ENCODE assay signal across 27 cellular contexts in the genomic region with DNA sequence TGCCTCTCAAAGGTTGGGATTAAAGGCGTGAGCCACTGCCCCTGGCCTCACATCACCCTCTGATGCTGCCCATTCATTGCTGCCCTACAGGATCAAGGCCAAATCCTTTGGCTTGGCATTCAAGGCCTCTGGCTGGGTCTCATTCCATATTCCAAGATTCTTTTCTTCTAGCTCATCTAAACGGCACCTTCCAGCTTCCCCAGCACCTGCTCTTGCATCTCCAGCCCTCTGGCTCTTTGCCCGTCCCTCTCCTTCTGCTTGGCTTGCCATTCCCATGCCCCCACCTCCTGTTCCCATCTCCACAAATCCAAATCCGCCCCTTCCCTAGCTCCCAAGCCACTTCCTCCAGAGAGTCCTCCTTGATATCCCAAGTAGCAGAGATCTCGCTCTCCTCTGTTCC. TPM values are rescaled to one million over a fixed set of nuclear protein-coding genes. Genes with fewer than 3 reads are reported as not detected.
A peak's percentile ranks its signal among the peaks of the same experiment; 100 is the strongest.
DNase-seq lines count a peak whose midpoint lies in the region; ATAC-seq and TF ChIP-seq lines count a peak whose summit lies in the region.
"Had no signal": no experiment of that assay in that cellular context is flagged by ENCODE, and none has a peak within 500 bp of the region (broad histone marks: within the 10 kb centered on the region; RNA-seq: fewer than 3 reads in every experiment).

No MANE protein-coding gene starts in this region.

- H3K27ac Mint-ChIP-seq in activated naive CD4-positive, alpha-beta T cell treated with anti-CD3 and anti-CD28 coated beads, Interleukin-2, amount 50 U/mL, for 24 hours: peak overlapping the region; percentile 2
- H3K27ac Mint-ChIP-seq in activated naive CD4-positive, alpha-beta T cell treated with anti-CD3 and anti-CD28 coated beads, Interleukin-2, amount 50 U/mL, for 72 hours: peak overlapping the region in 1 of 2 donors; percentile 12
- peak overlapping the region; percentile 52 for H3K27ac Mint-ChIP-seq in WTC11
- peak overlapping the region; percentile 79 for H3K27ac Mint-ChIP-seq in stimulated activated effector memory CD8-positive, alpha-beta T cell treated with anti-CD3 and anti-CD28 coated beads, Interleukin-12 subunit alpha, Interleukin-12 subunit beta, amount 100 ng/mL, for 72 hours

- TF ChIP-seq CTCF in WTC11 (IDR thresholded peaks at IDR 0.05): no peak

- no peak overlapping the region for H3K4me3 Mint-ChIP-seq in activated naive CD4-positive, alpha-beta T cell treated with anti-CD3 and anti-CD28 coated beads, Interleukin-2, amount 50 U/mL, for 24 hours
- H3K4me3 Mint-ChIP-seq in WTC11: no peak overlapping the region
- no peak overlapping the region for H3K4me3 Mint-ChIP-seq in stimulated activated effector memory CD8-positive, alpha-beta T cell treated with anti-CD3 and anti-CD28 coated beads, Interleukin-12 subunit alpha, Interleukin-12 subunit beta, amount 100 ng/mL, for 72 hours
- H3K4me3 Mint-ChIP-seq: activated CD4-positive, alpha-beta T cell treated with anti-CD3 and anti-CD28 coated beads for 36 hours had no signal

- H3K36me3 Mint-ChIP-seq in activated naive CD4-positive, alpha-beta T cell treated with anti-CD3 and anti-CD28 coated beads, Interleukin-2, amount 50 U/mL, for 24 hours: peaks cover 2% of the 10 kb centered on the region
- no peaks in the 10 kb centered on the region for H3K36me3 Mint-ChIP-seq in activated naive CD4-positive, alpha-beta T cell treated with anti-CD3 and anti-CD28 coated beads, Interleukin-2, amount 50 U/mL, for 72 hours
- H3K36me3 Mint-ChIP-seq in WTC11: peaks cover 25% of the 10 kb centered on the region
- H3K36me3 Mint-ChIP-seq in stimulated activated effector memory CD8-positive, alpha-beta T cell treated with anti-CD3 and anti-CD28 coated beads, Interleukin-12 subunit alpha, Interleukin-12 subunit beta, amount 100 ng/mL, for 72 hours: peaks cover 22% of the 10 kb centered on the region

- no peak for DNase-seq in activated naive CD4-positive, alpha-beta T cell treated with anti-CD3 and anti-CD28 coated beads, Interleukin-2, amount 50 U/mL, for 72 hours (ENCODE audit: low spot score in 2 of 2)
- DNase-seq in WTC11 (ENCODE audit: low spot score): no peak
- peak; percentile 39 for DNase-seq in mesenteric fat pad (ENCODE audit: low spot score)
- DNase-seq in stimulated activated effector memory CD8-positive, alpha-beta T cell treated with anti-CD3 and anti-CD28 coated beads, Interleukin-12 subunit alpha, Interleukin-12 subunit beta, amount 100 ng/mL, for 72 hours (ENCODE audit: low spot score in 2 of 2): no peak
- no peak for DNase-seq in OCI-M2 (lab: John Stamatoyannopoulos, UW; ENCODE audit: unreplicated experiment)
- DNase-seq: activated CD4-positive, alpha-beta T cell treated with anti-CD3 and anti-CD28 coated beads for 36 hours; activated CD8-positive, alpha-beta memory T cell treated with anti-CD3 and anti-CD28 coated beads for 24 hours; activated T-cell treated with anti-CD3 and anti-CD28 coated beads, Interleukin-2, amount 50 U/mL, for 1 hour; caudate nucleus; cortex of kidney; DMS153; effector memory CD4-positive, alpha-beta T cell; H7; Karpas-422; mammary epithelial cell; NCI-H1930; NCI-H2171 treated with DMSO at 0.1 percent for 48 hours; NCI-H510A treated with DMSO at 0.1 percent for 48 hours; occipital lobe; PC-9; Right ventricle myocardium superior; stimulated activated naive CD4-positive, alpha-beta T cell; uterus had no signal

- H3K4me1 Mint-ChIP-seq in activated naive CD4-positive, alpha-beta T cell treated with anti-CD3 and anti-CD28 coated beads, Interleukin-2, amount 50 U/mL, for 24 hours: peaks cover 31% of the 10 kb centered on the region
- H3K4me1 Mint-ChIP-seq in WTC11: peaks cover 11% of the 10 kb centered on the region; the same call in 1 of the 2 replicates
- peaks cover 43% of the 10 kb centered on the region for H3K4me1 Mint-ChIP-seq in stimulated activated effector memory CD8-positive, alpha-beta T cell treated with anti-CD3 and anti-CD28 coated beads, Interleukin-12 subunit alpha, Interleukin-12 subunit beta, amount 100 ng/mL, for 72 hours

- CTCF ChIA-PET in WTC11 (lab: Charles Lee): interaction anchor here (0.6 to 1.6 kb wide), 4 partner anchors 67 to 616 kb away, joined by 3 to 4 read pairs (median 3); no protein-coding TSS in a partner anchor

- no peak for ATAC-seq in activated naive CD4-positive, alpha-beta T cell treated with anti-CD3 and anti-CD28 coated beads, Interleukin-2, amount 50 U/mL, for 72 hours
- no peak for ATAC-seq in WTC11
- no peak for ATAC-seq in stimulated activated effector memory CD8-positive, alpha-beta T cell treated with anti-CD3 and anti-CD28 coated beads, Interleukin-12 subunit alpha, Interleukin-12 subunit beta, amount 100 ng/mL, for 72 hours
- no peak for ATAC-seq in HG02610 (IDR thresholded peaks at IDR 0.05; ENCODE audit: unreplicated experiment)
- ATAC-seq in HG03571 (IDR thresholded peaks at IDR 0.05; ENCODE audit: unreplicated experiment): no peak
- ATAC-seq: SK-N-SH treated with all-trans-retinoic acid at 6 μM for 48 hours had no signal

- H3K27me3 Mint-ChIP-seq in activated naive CD4-positive, alpha-beta T cell treated with anti-CD3 and anti-CD28 coated beads, Interleukin-2, amount 50 U/mL, for 24 hours: no peaks in the 10 kb centered on the region
- no peaks in the 10 kb centered on the region for H3K27me3 Mint-ChIP-seq in WTC11 (ENCODE audit: low read depth)
- H3K27me3 Mint-ChIP-seq: activated CD4-positive, alpha-beta T cell treated with anti-CD3 and anti-CD28 coated beads for 36 hours had no signal

- POLR2A ChIA-PET in WTC11 (lab: Charles Lee): no interaction called here

- no peaks in the 10 kb centered on the region for H3K9me3 Mint-ChIP-seq in activated naive CD4-positive, alpha-beta T cell treated with anti-CD3 and anti-CD28 coated beads, Interleukin-2, amount 50 U/mL, for 24 hours
- no peaks in the 10 kb centered on the region for H3K9me3 Mint-ChIP-seq in activated naive CD4-positive, alpha-beta T cell treated with anti-CD3 and anti-CD28 coated beads, Interleukin-2, amount 50 U/mL, for 72 hours
- no peaks in the 10 kb centered on the region for H3K9me3 Mint-ChIP-seq in WTC11
- no peaks in the 10 kb centered on the region for H3K9me3 Mint-ChIP-seq in stimulated activated effector memory CD8-positive, alpha-beta T cell treated with anti-CD3 and anti-CD28 coated beads, Interleukin-12 subunit alpha, Interleukin-12 subunit beta, amount 100 ng/mL, for 72 hours

TF ChIP-seq in WTC11, 78 proteins besides CTCF, POLR2A, EP300 and RAD21 (continues in another document):
- TF ChIP-seq, protein P1, sequence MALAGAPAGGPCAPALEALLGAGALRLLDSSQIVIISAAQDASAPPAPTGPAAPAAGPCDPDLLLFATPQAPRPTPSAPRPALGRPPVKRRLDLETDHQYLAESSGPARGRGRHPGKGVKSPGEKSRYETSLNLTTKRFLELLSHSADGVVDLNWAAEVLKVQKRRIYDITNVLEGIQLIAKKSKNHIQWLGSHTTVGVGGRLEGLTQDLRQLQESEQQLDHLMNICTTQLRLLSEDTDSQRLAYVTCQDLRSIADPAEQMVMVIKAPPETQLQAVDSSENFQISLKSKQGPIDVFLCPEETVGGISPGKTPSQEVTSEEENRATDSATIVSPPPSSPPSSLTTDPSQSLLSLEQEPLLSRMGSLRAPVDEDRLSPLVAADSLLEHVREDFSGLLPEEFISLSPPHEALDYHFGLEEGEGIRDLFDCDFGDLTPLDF (CRISPR knock-in tag; IDR thresholded peaks at IDR 0.05): no peak
- TF ChIP-seq TEAD1 (CRISPR knock-in tag; IDR thresholded peaks at IDR 0.05): no peak
- TF ChIP-seq ZNF138 (CRISPR knock-in tag; conservative IDR thresholded peaks at IDR 0.05): no peak
- no peak for TF ChIP-seq TCF7 (CRISPR knock-in tag; IDR thresholded peaks at IDR 0.05; ENCODE audit: low read depth)
- no peak for TF ChIP-seq ELF4 (CRISPR knock-in tag; IDR thresholded peaks at IDR 0.05; ENCODE audit: low read depth)
- no peak for TF ChIP-seq ZNF396 (CRISPR knock-in tag; IDR thresholded peaks at IDR 0.05; ENCODE audit: borderline replicate concordance)
- no peak for TF ChIP-seq ZNF416 (CRISPR knock-in tag; IDR thresholded peaks at IDR 0.05)
- TF ChIP-seq, protein P2, sequence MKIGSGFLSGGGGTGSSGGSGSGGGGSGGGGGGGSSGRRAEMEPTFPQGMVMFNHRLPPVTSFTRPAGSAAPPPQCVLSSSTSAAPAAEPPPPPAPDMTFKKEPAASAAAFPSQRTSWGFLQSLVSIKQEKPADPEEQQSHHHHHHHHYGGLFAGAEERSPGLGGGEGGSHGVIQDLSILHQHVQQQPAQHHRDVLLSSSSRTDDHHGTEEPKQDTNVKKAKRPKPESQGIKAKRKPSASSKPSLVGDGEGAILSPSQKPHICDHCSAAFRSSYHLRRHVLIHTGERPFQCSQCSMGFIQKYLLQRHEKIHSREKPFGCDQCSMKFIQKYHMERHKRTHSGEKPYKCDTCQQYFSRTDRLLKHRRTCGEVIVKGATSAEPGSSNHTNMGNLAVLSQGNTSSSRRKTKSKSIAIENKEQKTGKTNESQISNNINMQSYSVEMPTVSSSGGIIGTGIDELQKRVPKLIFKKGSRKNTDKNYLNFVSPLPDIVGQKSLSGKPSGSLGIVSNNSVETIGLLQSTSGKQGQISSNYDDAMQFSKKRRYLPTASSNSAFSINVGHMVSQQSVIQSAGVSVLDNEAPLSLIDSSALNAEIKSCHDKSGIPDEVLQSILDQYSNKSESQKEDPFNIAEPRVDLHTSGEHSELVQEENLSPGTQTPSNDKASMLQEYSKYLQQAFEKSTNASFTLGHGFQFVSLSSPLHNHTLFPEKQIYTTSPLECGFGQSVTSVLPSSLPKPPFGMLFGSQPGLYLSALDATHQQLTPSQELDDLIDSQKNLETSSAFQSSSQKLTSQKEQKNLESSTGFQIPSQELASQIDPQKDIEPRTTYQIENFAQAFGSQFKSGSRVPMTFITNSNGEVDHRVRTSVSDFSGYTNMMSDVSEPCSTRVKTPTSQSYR (CRISPR knock-in tag; IDR thresholded peaks at IDR 0.05): no peak
- TF ChIP-seq ZNF263 (CRISPR knock-in tag; IDR thresholded peaks at IDR 0.05; ENCODE audit: low read depth): no peak
- no peak for TF ChIP-seq ZNF671 (CRISPR knock-in tag; IDR thresholded peaks at IDR 0.05)

RNA-seq across cellular contexts. Expression of a gene that starts 33.1 kb away (rescaled TPM):
- 10 to 100 TPM in 1 of 2 donors, 1 to 10 TPM in 1; 6.8 to 11.8 TPM for total RNA-seq in activated naive CD4-positive, alpha-beta T cell treated with anti-CD3 and anti-CD28 coated beads, Interleukin-2, amount 50 U/mL, for 72 hours
- 32.5 to 37.0 TPM (median 35.9 TPM) in 3 replicates for total RNA-seq in WTC11 (2021)
- total RNA-seq in mesenteric fat pad: 2.5 TPM

RNA-seq across cellular contexts. Expression of a gene that starts 40.3 kb away (rescaled TPM):
- 10 to 100 TPM; 37.3 to 59.3 TPM for total RNA-seq in activated naive CD4-positive, alpha-beta T cell treated with anti-CD3 and anti-CD28 coated beads, Interleukin-2, amount 50 U/mL, for 72 hours
- 11.9 to 18.4 TPM (median 18.2 TPM) in 3 replicates for total RNA-seq in WTC11 (2021)
- total RNA-seq in mesenteric fat pad: 13.8 TPM
